Comparison of ENCODE assay signal across 11 cellular contexts in the genomic region with DNA sequence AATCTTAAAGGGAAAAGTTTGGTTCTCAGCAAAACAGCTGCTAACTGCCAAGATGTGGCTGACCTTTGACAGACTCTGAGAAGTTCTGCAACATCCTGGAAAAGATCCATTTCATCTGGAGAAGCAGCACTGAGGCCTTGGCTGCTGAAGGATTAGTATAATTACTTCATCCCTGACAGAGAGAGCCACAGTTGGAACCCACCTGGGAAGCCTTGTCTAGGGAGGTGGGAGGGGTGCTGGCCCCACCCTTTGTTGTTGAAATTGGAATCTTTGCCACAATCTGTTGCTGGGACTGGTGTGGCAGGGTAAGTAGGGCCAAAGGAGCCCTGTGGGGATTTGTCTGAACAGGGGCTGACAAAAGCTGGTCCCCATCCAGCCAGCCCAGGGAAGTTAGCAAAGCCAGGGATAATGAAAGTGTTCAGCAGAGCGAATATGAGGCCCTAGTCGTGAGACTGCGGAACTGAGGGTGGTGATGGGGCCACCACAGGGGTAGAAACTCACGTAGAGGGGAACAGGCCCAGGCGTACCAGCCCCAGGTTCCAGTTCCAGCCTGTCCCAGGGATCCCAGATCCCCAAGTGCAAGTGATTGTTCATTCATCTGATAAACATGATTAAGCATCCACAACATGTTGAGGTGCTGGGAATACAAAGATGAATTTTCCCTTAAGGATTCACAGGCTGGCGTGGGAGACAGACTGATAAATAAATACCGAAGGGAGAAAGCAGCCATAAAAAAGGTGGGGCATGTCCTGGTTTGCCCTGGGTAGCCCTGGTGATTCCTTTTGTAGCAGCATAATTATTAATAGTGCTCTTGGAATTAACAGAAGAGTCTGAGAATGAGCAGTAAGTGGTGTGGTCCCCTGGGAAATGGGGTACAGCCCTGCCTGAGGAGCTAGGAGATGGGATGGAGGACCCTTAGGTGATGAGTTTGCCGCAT.
A peak's percentile ranks its signal among the peaks of the same experiment; 100 is the strongest.
DNase-seq lines count a peak whose midpoint lies in the region; ATAC-seq, FAIRE-seq and TF ChIP-seq lines count a peak whose summit lies in the region.
"Had no signal": no experiment of that assay in that cellular context is flagged by ENCODE, and none has a peak within 500 bp of the region (broad histone marks: within the 10 kb centered on the region; RNA-seq: fewer than 3 reads in every experiment).

No MANE protein-coding gene starts in this region.

- H3K79me2 ChIP-seq in astrocyte (ENCODE audit: insufficient read depth, low read length), result peaks cover 95% of the 10 kb centered on the region

- intact Hi-C loops in left cardiac atrium (cut with DNase I) (no loop called here), Calu3 (cut with micrococcal nuclease; ENCODE audit: unreplicated experiment) (loop anchor here (5.0 kb wide), 2 partner anchors 138 to 197 kb away; no protein-coding TSS in a partner anchor)

- H3K4me1 ChIP-seq in astrocyte (ENCODE audit: insufficient read depth, low read length) (peaks cover 8% of the 10 kb centered on the region), rectal smooth muscle tissue (ENCODE audit: control insufficient read depth, insufficient read depth, low read length) (no peaks in the 10 kb centered on the region)

- H3K27me3 ChIP-seq in astrocyte (ENCODE audit: insufficient read depth, low read length), result no peaks in the 10 kb centered on the region
- no peaks in the 10 kb centered on the region for H3K27me3 ChIP-seq in rectal smooth muscle tissue (ENCODE audit: control insufficient read depth, insufficient read depth, low read length)

- H3K27ac Mint-ChIP-seq in astrocyte (ENCODE audit: unreplicated experiment) (peak overlapping the region; percentile 16), Calu3 (ENCODE audit: unreplicated experiment) (no peak overlapping the region)
- H3K27ac Mint-ChIP-seq in activated CD8-positive, alpha-beta T cell treated with anti-CD3 and anti-CD28 coated beads, Interleukin-2, amount 10 ng/mL, durations not matched to agents 7 days and 5 days, result no peak overlapping the region
- H3K27ac Mint-ChIP-seq: CD4-positive, CD25-positive, alpha-beta regulatory T cell had no signal

- no peaks in the 10 kb centered on the region for H3K9me3 ChIP-seq in astrocyte (ENCODE audit: insufficient read depth, low read depth, low read length)

- H2AFZ ChIP-seq in astrocyte (ENCODE audit: low read depth, low read length), result no peak overlapping the region

- H3K36me3 ChIP-seq in astrocyte (ENCODE audit: insufficient read depth, low read length), result peaks cover 8% of the 10 kb centered on the region
- H3K36me3 ChIP-seq in rectal smooth muscle tissue (ENCODE audit: control insufficient read depth, insufficient read depth, low read length), result no peaks in the 10 kb centered on the region

- H3K4me1 Mint-ChIP-seq in astrocyte (ENCODE audit: low read depth, unreplicated experiment) (peaks cover 22% of the 10 kb centered on the region), Calu3 (ENCODE audit: low read depth, unreplicated experiment) (peaks cover 36% of the 10 kb centered on the region)
- no peaks in the 10 kb centered on the region for H3K4me1 Mint-ChIP-seq in activated CD8-positive, alpha-beta T cell treated with anti-CD3 and anti-CD28 coated beads, Interleukin-2, amount 10 ng/mL, durations not matched to agents 7 days and 5 days (ENCODE audit: low read depth)
- H3K4me1 Mint-ChIP-seq: CD4-positive, CD25-positive, alpha-beta regulatory T cell had no signal

- TF ChIP-seq CTCF in astrocyte (IDR thresholded peaks at IDR 0.05; ENCODE audit: insufficient read depth, low read depth, low read length), result no peak
- TF ChIP-seq CTCF in Calu3 (IDR thresholded peaks at IDR 0.05; ENCODE audit: unreplicated experiment), result no peak

- H3K9ac ChIP-seq in astrocyte (ENCODE audit: low read length), result no peak overlapping the region
- no peak overlapping the region for H3K9ac ChIP-seq in rectal smooth muscle tissue (ENCODE audit: low read length)

- no peaks in the 10 kb centered on the region for H3K27me3 Mint-ChIP-seq in astrocyte (ENCODE audit: low read depth, unreplicated experiment)
- peaks cover 3% of the 10 kb centered on the region for H3K27me3 Mint-ChIP-seq in activated CD8-positive, alpha-beta T cell treated with anti-CD3 and anti-CD28 coated beads, Interleukin-2, amount 10 ng/mL, durations not matched to agents 7 days and 5 days (ENCODE audit: low read depth)
- no peaks in the 10 kb centered on the region for H3K27me3 Mint-ChIP-seq in Calu3 (ENCODE audit: unreplicated experiment)

- FAIRE-seq in astrocyte (lab: Jason Lieb, UNC), result no peak

- DNase-seq in EL (peak; percentile 63), astrocyte (ENCODE audit: low read depth) (peak; percentile 89), left cardiac atrium (peak; percentile 57), DMS114 treated with DMSO at 0.1 percent for 48 hours (lab: John Stamatoyannopoulos, UW; ENCODE audit: unreplicated experiment) (no peak), Calu3 (no peak)
- DNase-seq in stimulated activated CD8-positive, alpha-beta memory T cell treated with anti-CD3 and anti-CD28 coated beads, Interleukin-4, amount 100 ng/mL, for 48 hours, result no peak
- no peak for DNase-seq in activated CD8-positive, alpha-beta T cell treated with anti-CD3 and anti-CD28 coated beads, Interleukin-2, amount 10 ng/mL, durations not matched to agents 7 days and 5 days
- DNase-seq: CD4-positive, CD25-positive, alpha-beta regulatory T cell; substantia nigra had no signal

- no peaks in the 10 kb centered on the region for H3K9me3 Mint-ChIP-seq in astrocyte (ENCODE audit: unreplicated experiment)
- no peaks in the 10 kb centered on the region for H3K9me3 Mint-ChIP-seq in activated CD8-positive, alpha-beta T cell treated with anti-CD3 and anti-CD28 coated beads, Interleukin-2, amount 10 ng/mL, durations not matched to agents 7 days and 5 days (ENCODE audit: insufficient read depth)
- H3K9me3 Mint-ChIP-seq in Calu3 (ENCODE audit: low read depth, unreplicated experiment), result no peaks in the 10 kb centered on the region

- H3K4me2 ChIP-seq in astrocyte (ENCODE audit: low read length), result no peak overlapping the region

- H3K4me3 ChIP-seq in astrocyte (ENCODE audit: insufficient read depth, low read depth, low read length), result no peak overlapping the region
- H3K4me3 ChIP-seq in rectal smooth muscle tissue (ENCODE audit: low read length), result no peak overlapping the region
- H3K4me3 ChIP-seq: SK-N-MC had no signal

- peak; percentile 88 to 89 for ATAC-seq in left cardiac atrium
- no peak for ATAC-seq in activated CD8-positive, alpha-beta T cell treated with anti-CD3 and anti-CD28 coated beads, Interleukin-2, amount 10 ng/mL, durations not matched to agents 7 days and 5 days

- H3K27ac ChIP-seq in astrocyte (ENCODE audit: low read depth, low read length) (no peak overlapping the region), rectal smooth muscle tissue (ENCODE audit: low read depth, low read length) (peak overlapping the region; percentile 24)
- H3K27ac ChIP-seq: SK-N-MC had no signal

- POLR2A ChIA-PET in activated CD8-positive, alpha-beta T cell treated with anti-CD3 and anti-CD28 coated beads, Interleukin-2, amount 10 ng/mL, durations not matched to agents 7 days and 5 days (lab: Charles Lee), result no interaction called here

- no TSS peak for BruUV-seq in Calu3 (replicated peaks; lab: Mats Ljungman, UMichigan)

- H3K36me3 Mint-ChIP-seq in astrocyte (ENCODE audit: low read depth, unreplicated experiment), result peaks cover 10% of the 10 kb centered on the region
- no peaks in the 10 kb centered on the region for H3K36me3 Mint-ChIP-seq in activated CD8-positive, alpha-beta T cell treated with anti-CD3 and anti-CD28 coated beads, Interleukin-2, amount 10 ng/mL, durations not matched to agents 7 days and 5 days (ENCODE audit: low read depth)
- H3K36me3 Mint-ChIP-seq in Calu3 (ENCODE audit: insufficient read depth, unreplicated experiment), result no peaks in the 10 kb centered on the region
- H3K36me3 Mint-ChIP-seq: CD4-positive, CD25-positive, alpha-beta regulatory T cell had no signal

- CTCF ChIA-PET in activated CD8-positive, alpha-beta T cell treated with anti-CD3 and anti-CD28 coated beads, Interleukin-2, amount 10 ng/mL, durations not matched to agents 7 days and 5 days (lab: Charles Lee), result interaction anchor here (3.1 kb wide), 1 partner anchor 140 kb away, joined by 18 read pairs; no protein-coding TSS in a partner anchor
- CTCF ChIA-PET in Calu3 (lab: Charles Lee), result no interaction called here

- H3K4me3 Mint-ChIP-seq in astrocyte (ENCODE audit: unreplicated experiment) (no peak overlapping the region), Calu3 (ENCODE audit: low read depth, unreplicated experiment) (no peak overlapping the region)
- no peak overlapping the region for H3K4me3 Mint-ChIP-seq in activated CD8-positive, alpha-beta T cell treated with anti-CD3 and anti-CD28 coated beads, Interleukin-2, amount 10 ng/mL, durations not matched to agents 7 days and 5 days
- H3K4me3 Mint-ChIP-seq: CD4-positive, CD25-positive, alpha-beta regulatory T cell had no signal

- H4K20me1 ChIP-seq in astrocyte (ENCODE audit: insufficient read depth, low read length), result peaks cover 68% of the 10 kb centered on the region

Comparison
In these comparisons a context has a peak if more than half of its experiments do, and no peak if none do; other contexts are left out.
1. DNase-seq: peak in EL (single experiment), astrocyte (single experiment) and left cardiac atrium (single experiment); none in stimulated activated CD8-positive, alpha-beta memory T cell treated with anti-CD3 and anti-CD28 coated beads, Interleukin-4, amount 100 ng/mL, for 48 hours (single experiment), activated CD8-positive, alpha-beta T cell treated with anti-CD3 and anti-CD28 coated beads, Interleukin-2, amount 10 ng/mL, durations not matched to agents 7 days and 5 days (single experiment), DMS114 treated with DMSO at 0.1 percent for 48 hours (single experiment) and Calu3 (single experiment).